2 cellular contexts compared by ENCODE assay signal in genomic region chr19:1008268-1009042, GRCh38.
TF ChIP-seq lines count a peak whose summit lies in the region.

No MANE protein-coding gene starts in this region.

TF ChIP-seq in IMR-90, 13 proteins besides CTCF, POLR2A, EP300 and RAD21:
- TF ChIP-seq MAZ (IDR thresholded peaks at IDR 0.05; ENCODE audit: borderline replicate concordance, low read depth, low read length): no peak
- TF ChIP-seq, protein P1, sequence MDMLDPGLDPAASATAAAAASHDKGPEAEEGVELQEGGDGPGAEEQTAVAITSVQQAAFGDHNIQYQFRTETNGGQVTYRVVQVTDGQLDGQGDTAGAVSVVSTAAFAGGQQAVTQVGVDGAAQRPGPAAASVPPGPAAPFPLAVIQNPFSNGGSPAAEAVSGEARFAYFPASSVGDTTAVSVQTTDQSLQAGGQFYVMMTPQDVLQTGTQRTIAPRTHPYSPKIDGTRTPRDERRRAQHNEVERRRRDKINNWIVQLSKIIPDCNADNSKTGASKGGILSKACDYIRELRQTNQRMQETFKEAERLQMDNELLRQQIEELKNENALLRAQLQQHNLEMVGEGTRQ (IDR thresholded peaks at IDR 0.05; ENCODE audit: low read depth, low read length): no peak
- TF ChIP-seq FOS (IDR thresholded peaks at IDR 0.05; ENCODE audit: low read depth, low read length): no peak
- no peak for TF ChIP-seq MXI1 (IDR thresholded peaks at IDR 0.05; ENCODE audit: borderline replicate concordance, low read depth, low read length)
- no peak for TF ChIP-seq CHD1 (IDR thresholded peaks at IDR 0.05; ENCODE audit: low read depth, low read length)
- TF ChIP-seq RFX5 (IDR thresholded peaks at IDR 0.05; ENCODE audit: low read depth, low read length): no peak
- no peak for TF ChIP-seq RCOR1 (IDR thresholded peaks at IDR 0.05; ENCODE audit: insufficient replicate concordance, low read length)

TF ChIP-seq in H1, 55 proteins besides CTCF, POLR2A, EP300 and RAD21:
- TF ChIP-seq TCF12 (IDR thresholded peaks at IDR 0.05; ENCODE audit: low read depth, low read length) (no peak), NANOG (IDR thresholded peaks at IDR 0.05; ENCODE audit: insufficient read depth, low read depth, low read length, poor library complexity, severe bottlenecking) (no peak), SIX5 (IDR thresholded peaks at IDR 0.05; ENCODE audit: low read depth, low read length) (no peak), SP1 (IDR thresholded peaks at IDR 0.05; ENCODE audit: low read depth, low read length) (no peak), EGR1 (IDR thresholded peaks at IDR 0.05; ENCODE audit: borderline replicate concordance, low read depth, low read length) (no peak), SRF (IDR thresholded peaks at IDR 0.05; ENCODE audit: low read depth, low read length) (no peak), SP2 (IDR thresholded peaks at IDR 0.05; ENCODE audit: low read length) (no peak), PHF8 (conservative IDR thresholded peaks at IDR 0.05; ENCODE audit: low read depth, low read length) (no peak), GABPA (IDR thresholded peaks at IDR 0.05; ENCODE audit: borderline replicate concordance, insufficient read depth, low read length) (no peak), ATF2 (IDR thresholded peaks at IDR 0.05; ENCODE audit: low read length) (no peak), CTBP2 (IDR thresholded peaks at IDR 0.05; ENCODE audit: borderline replicate concordance, insufficient read depth, insufficient read length, low read length) (no peak), RXRA (IDR thresholded peaks at IDR 0.05; ENCODE audit: insufficient read depth, low read depth, low read length) (no peak), MAX (IDR thresholded peaks at IDR 0.05) (no peak)
- TF ChIP-seq, protein P2, sequence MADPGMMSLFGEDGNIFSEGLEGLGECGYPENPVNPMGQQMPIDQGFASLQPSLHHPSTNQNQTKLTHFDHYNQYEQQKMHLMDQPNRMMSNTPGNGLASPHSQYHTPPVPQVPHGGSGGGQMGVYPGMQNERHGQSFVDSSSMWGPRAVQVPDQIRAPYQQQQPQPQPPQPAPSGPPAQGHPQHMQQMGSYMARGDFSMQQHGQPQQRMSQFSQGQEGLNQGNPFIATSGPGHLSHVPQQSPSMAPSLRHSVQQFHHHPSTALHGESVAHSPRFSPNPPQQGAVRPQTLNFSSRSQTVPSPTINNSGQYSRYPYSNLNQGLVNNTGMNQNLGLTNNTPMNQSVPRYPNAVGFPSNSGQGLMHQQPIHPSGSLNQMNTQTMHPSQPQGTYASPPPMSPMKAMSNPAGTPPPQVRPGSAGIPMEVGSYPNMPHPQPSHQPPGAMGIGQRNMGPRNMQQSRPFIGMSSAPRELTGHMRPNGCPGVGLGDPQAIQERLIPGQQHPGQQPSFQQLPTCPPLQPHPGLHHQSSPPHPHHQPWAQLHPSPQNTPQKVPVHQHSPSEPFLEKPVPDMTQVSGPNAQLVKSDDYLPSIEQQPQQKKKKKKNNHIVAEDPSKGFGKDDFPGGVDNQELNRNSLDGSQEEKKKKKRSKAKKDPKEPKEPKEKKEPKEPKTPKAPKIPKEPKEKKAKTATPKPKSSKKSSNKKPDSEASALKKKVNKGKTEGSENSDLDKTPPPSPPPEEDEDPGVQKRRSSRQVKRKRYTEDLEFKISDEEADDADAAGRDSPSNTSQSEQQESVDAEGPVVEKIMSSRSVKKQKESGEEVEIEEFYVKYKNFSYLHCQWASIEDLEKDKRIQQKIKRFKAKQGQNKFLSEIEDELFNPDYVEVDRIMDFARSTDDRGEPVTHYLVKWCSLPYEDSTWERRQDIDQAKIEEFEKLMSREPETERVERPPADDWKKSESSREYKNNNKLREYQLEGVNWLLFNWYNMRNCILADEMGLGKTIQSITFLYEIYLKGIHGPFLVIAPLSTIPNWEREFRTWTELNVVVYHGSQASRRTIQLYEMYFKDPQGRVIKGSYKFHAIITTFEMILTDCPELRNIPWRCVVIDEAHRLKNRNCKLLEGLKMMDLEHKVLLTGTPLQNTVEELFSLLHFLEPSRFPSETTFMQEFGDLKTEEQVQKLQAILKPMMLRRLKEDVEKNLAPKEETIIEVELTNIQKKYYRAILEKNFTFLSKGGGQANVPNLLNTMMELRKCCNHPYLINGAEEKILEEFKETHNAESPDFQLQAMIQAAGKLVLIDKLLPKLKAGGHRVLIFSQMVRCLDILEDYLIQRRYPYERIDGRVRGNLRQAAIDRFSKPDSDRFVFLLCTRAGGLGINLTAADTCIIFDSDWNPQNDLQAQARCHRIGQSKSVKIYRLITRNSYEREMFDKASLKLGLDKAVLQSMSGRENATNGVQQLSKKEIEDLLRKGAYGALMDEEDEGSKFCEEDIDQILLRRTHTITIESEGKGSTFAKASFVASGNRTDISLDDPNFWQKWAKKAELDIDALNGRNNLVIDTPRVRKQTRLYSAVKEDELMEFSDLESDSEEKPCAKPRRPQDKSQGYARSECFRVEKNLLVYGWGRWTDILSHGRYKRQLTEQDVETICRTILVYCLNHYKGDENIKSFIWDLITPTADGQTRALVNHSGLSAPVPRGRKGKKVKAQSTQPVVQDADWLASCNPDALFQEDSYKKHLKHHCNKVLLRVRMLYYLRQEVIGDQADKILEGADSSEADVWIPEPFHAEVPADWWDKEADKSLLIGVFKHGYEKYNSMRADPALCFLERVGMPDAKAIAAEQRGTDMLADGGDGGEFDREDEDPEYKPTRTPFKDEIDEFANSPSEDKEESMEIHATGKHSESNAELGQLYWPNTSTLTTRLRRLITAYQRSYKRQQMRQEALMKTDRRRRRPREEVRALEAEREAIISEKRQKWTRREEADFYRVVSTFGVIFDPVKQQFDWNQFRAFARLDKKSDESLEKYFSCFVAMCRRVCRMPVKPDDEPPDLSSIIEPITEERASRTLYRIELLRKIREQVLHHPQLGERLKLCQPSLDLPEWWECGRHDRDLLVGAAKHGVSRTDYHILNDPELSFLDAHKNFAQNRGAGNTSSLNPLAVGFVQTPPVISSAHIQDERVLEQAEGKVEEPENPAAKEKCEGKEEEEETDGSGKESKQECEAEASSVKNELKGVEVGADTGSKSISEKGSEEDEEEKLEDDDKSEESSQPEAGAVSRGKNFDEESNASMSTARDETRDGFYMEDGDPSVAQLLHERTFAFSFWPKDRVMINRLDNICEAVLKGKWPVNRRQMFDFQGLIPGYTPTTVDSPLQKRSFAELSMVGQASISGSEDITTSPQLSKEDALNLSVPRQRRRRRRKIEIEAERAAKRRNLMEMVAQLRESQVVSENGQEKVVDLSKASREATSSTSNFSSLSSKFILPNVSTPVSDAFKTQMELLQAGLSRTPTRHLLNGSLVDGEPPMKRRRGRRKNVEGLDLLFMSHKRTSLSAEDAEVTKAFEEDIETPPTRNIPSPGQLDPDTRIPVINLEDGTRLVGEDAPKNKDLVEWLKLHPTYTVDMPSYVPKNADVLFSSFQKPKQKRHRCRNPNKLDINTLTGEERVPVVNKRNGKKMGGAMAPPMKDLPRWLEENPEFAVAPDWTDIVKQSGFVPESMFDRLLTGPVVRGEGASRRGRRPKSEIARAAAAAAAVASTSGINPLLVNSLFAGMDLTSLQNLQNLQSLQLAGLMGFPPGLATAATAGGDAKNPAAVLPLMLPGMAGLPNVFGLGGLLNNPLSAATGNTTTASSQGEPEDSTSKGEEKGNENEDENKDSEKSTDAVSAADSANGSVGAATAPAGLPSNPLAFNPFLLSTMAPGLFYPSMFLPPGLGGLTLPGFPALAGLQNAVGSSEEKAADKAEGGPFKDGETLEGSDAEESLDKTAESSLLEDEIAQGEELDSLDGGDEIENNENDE (IDR thresholded peaks at IDR 0.05; ENCODE audit: insufficient replicate concordance, low read length): no peak
